ENCODE assay signal across 7 cellular contexts in genomic region chr17:4950075-4950756, GRCh38. TPM values are rescaled to one million over a fixed set of nuclear protein-coding genes. Genes with fewer than 3 reads are reported as not detected.
DNase-seq lines count a peak whose midpoint lies in the region; ATAC-seq, FAIRE-seq and TF ChIP-seq lines count a peak whose summit lies in the region.

No MANE protein-coding gene starts in this region.

- WGBS in esophagus, 2 donors = 6 to 7% methylated on average over 34 to 52 of the region's 52 CpGs

- no peak for TF ChIP-seq CTCF in activated B cell treated with CpG ODN at 0.5 μM for 24 hours (IDR thresholded peaks at IDR 0.05)

- no peaks in the 10 kb centered on the region for H3K9me3 Mint-ChIP-seq in activated B cell treated with CpG ODN at 0.5 μM for 24 hours
- H3K9me3 Mint-ChIP-seq in natural killer cell treated with Interleukin-12 subunit alpha and Interleukin-12 subunit beta and Interleukin-15 and Interleukin-18, amount 100 ng/mL, for 72 hours = no peaks in the 10 kb centered on the region

- H3K9me3 ChIP-seq in esophagus (ENCODE audit: control insufficient read depth in 2 of 2, insufficient read depth in 1 of 2, low read depth in 1 of 2, low read length in 1 of 2) = no peaks in the 10 kb centered on the region

- peak overlapping the region; percentile 86 for H3K27ac Mint-ChIP-seq in activated B cell treated with CpG ODN at 0.5 μM for 24 hours
- H3K27ac Mint-ChIP-seq in natural killer cell treated with Interleukin-12 subunit alpha and Interleukin-12 subunit beta and Interleukin-15 and Interleukin-18, amount 100 ng/mL, for 72 hours = peak overlapping the region; percentile 78 to 96

- peaks cover 25% of the 10 kb centered on the region for H3K36me3 Mint-ChIP-seq in activated B cell treated with CpG ODN at 0.5 μM for 24 hours (ENCODE audit: low read depth)
- H3K36me3 Mint-ChIP-seq in natural killer cell treated with Interleukin-12 subunit alpha and Interleukin-12 subunit beta and Interleukin-15 and Interleukin-18, amount 100 ng/mL, for 72 hours = peaks cover 19% of the 10 kb centered on the region

- H3K4me1 Mint-ChIP-seq in activated B cell treated with CpG ODN at 0.5 μM for 24 hours = peaks cover 31% of the 10 kb centered on the region
- H3K4me1 Mint-ChIP-seq in natural killer cell treated with Interleukin-12 subunit alpha and Interleukin-12 subunit beta and Interleukin-15 and Interleukin-18, amount 100 ng/mL, for 72 hours (ENCODE audit: low read depth in 2 of 2) = peaks cover 33 to 36% of the 10 kb centered on the region in 2 donors

- H3K27me3 Mint-ChIP-seq in activated B cell treated with CpG ODN at 0.5 μM for 24 hours = peaks cover 2% of the 10 kb centered on the region
- no peaks in the 10 kb centered on the region for H3K27me3 Mint-ChIP-seq in natural killer cell treated with Interleukin-12 subunit alpha and Interleukin-12 subunit beta and Interleukin-15 and Interleukin-18, amount 100 ng/mL, for 72 hours

- CTCF ChIA-PET in activated B cell treated with CpG ODN at 0.5 μM for 24 hours (lab: Charles Lee) = interaction anchor here (2.0 kb wide), 1 partner anchor 37 kb away, joined by 6 read pairs; the partner anchor contains the start of gene CAMTA2

- intact Hi-C loops in activated B cell treated with CpG ODN at 0.5 μM for 24 hours (cut with micrococcal nuclease) = no loop called here

- FAIRE-seq in GM18507 (lab: Jason Lieb, UNC) = peak; percentile 65

- peaks cover 0 to 8% of the 10 kb centered on the region in 2 donors for H3K36me3 ChIP-seq in esophagus (ENCODE audit: control insufficient read depth in 2 of 2, insufficient read depth in 2 of 2, low read length in 1 of 2)

- H3K27ac ChIP-seq in esophagus (ENCODE audit: low read depth in 2 of 2, low read length in 1 of 2) = peak overlapping the region; percentile 97 to 100

- peak overlapping the region; percentile 44 to 77 for H3K4me3 ChIP-seq in esophagus (ENCODE audit: low read depth in 1 of 2, low read length in 2 of 2)

- H3K27me3 ChIP-seq in esophagus (ENCODE audit: control insufficient read depth in 1 of 2, insufficient read depth in 2 of 2, low read length in 2 of 2) = no peaks in the 10 kb centered on the region

- no peak for DNase-seq in GM18507 (ENCODE audit: extremely low spot score, insufficient read length, low read depth)
- DNase-seq in activated B cell treated with CpG ODN at 0.5 μM for 24 hours = no peak
- DNase-seq in natural killer cell treated with Interleukin-12 subunit alpha and Interleukin-12 subunit beta and Interleukin-15 and Interleukin-18, amount 100 ng/mL, for 72 hours (ENCODE audit: low spot score) = no peak
- no peak for DNase-seq in T-helper 9 cell
- no peak for DNase-seq in T1000 (lab: John Stamatoyannopoulos, UW)

- H3K4me1 ChIP-seq in esophagus (ENCODE audit: control insufficient read depth in 2 of 2, insufficient read depth in 2 of 2, low read length in 1 of 2) = peaks cover 6 to 14% of the 10 kb centered on the region in 2 donors

- H3K4me3 Mint-ChIP-seq in activated B cell treated with CpG ODN at 0.5 μM for 24 hours = peak overlapping the region; percentile 81
- H3K4me3 Mint-ChIP-seq in natural killer cell treated with Interleukin-12 subunit alpha and Interleukin-12 subunit beta and Interleukin-15 and Interleukin-18, amount 100 ng/mL, for 72 hours = peak overlapping the region; percentile 89

- POLR2A ChIA-PET in activated B cell treated with CpG ODN at 0.5 μM for 24 hours (lab: Charles Lee) = interaction anchor here (0.6 to 12.1 kb wide), 9 partner anchors 8 to 264 kb away, joined by 3 to 391 read pairs (median 4); partner anchors contain the start of genes CAMTA2, INCA1, KIF1C and RNF167

- ATAC-seq in HG03460 (IDR thresholded peaks at IDR 0.05; ENCODE audit: unreplicated experiment) = peak; percentile 9
- peak; percentile 8 for ATAC-seq in activated B cell treated with CpG ODN at 0.5 μM for 24 hours (ENCODE audit: low read depth)
- ATAC-seq in natural killer cell treated with Interleukin-12 subunit alpha and Interleukin-12 subunit beta and Interleukin-15 and Interleukin-18, amount 100 ng/mL, for 72 hours = peak; percentile 25 to 31

RNA-seq across cellular contexts. Expression of gene ENO3, which starts 0.7 kb away (rescaled TPM):
- total RNA-seq in activated B cell treated with CpG ODN at 0.5 μM for 24 hours = 26.3 and 29.5 TPM in 2 replicates
- polyA plus RNA-seq in esophagus = 10 to 100 TPM in 1 of 2 donors, 1 to 10 TPM in 1; 1.7 to 10.8 TPM
- 10 to 100 TPM in 1 of 2 donors, 1 to 10 TPM in 1; 8.7 to 26.1 TPM for total RNA-seq in natural killer cell treated with Interleukin-12 subunit alpha and Interleukin-12 subunit beta and Interleukin-15 and Interleukin-18, amount 100 ng/mL, for 72 hours

RNA-seq across cellular contexts. Expression of gene PFN1, which starts 1.9 kb away (rescaled TPM):
- total RNA-seq in activated B cell treated with CpG ODN at 0.5 μM for 24 hours = 1,071 and 1,072 TPM in 2 replicates
- 100 to 1,000 TPM; 371 to 761 TPM for polyA plus RNA-seq in esophagus
- total RNA-seq in natural killer cell treated with Interleukin-12 subunit alpha and Interleukin-12 subunit beta and Interleukin-15 and Interleukin-18, amount 100 ng/mL, for 72 hours = 1,000 to 10,000 TPM; 1,741 to 1,743 TPM

RNA-seq across cellular contexts. Expression of gene RNF167, which starts 10.1 kb away (rescaled TPM):
- total RNA-seq in activated B cell treated with CpG ODN at 0.5 μM for 24 hours = 93.3 and 108 TPM in 2 replicates
- 100 to 1,000 TPM in 1 of 2 donors, 10 to 100 TPM in 1; 79.5 to 149 TPM for polyA plus RNA-seq in esophagus
- 100 to 1,000 TPM; 144 to 150 TPM for total RNA-seq in natural killer cell treated with Interleukin-12 subunit alpha and Interleukin-12 subunit beta and Interleukin-15 and Interleukin-18, amount 100 ng/mL, for 72 hours

RNA-seq across cellular contexts. Expression of gene SLC25A11, which starts 10.4 kb away (rescaled TPM):
- 35.3 and 35.8 TPM in 2 replicates for total RNA-seq in activated B cell treated with CpG ODN at 0.5 μM for 24 hours
- polyA plus RNA-seq in esophagus = 10 to 100 TPM; 18.3 to 43.4 TPM
- 10 to 100 TPM; 85.9 to 91.6 TPM for total RNA-seq in natural killer cell treated with Interleukin-12 subunit alpha and Interleukin-12 subunit beta and Interleukin-15 and Interleukin-18, amount 100 ng/mL, for 72 hours

RNA-seq across cellular contexts. Expression of gene SPAG7, which starts 17.4 kb away (rescaled TPM):
- total RNA-seq in activated B cell treated with CpG ODN at 0.5 μM for 24 hours = 63.8 and 64.2 TPM in 2 replicates
- 10 to 100 TPM; 48.9 to 56.4 TPM for polyA plus RNA-seq in esophagus
- 10 to 100 TPM; 51.4 to 71.9 TPM for total RNA-seq in natural killer cell treated with Interleukin-12 subunit alpha and Interleukin-12 subunit beta and Interleukin-15 and Interleukin-18, amount 100 ng/mL, for 72 hours
